ENCODE assay signal across 14 cellular contexts in the genomic region with DNA sequence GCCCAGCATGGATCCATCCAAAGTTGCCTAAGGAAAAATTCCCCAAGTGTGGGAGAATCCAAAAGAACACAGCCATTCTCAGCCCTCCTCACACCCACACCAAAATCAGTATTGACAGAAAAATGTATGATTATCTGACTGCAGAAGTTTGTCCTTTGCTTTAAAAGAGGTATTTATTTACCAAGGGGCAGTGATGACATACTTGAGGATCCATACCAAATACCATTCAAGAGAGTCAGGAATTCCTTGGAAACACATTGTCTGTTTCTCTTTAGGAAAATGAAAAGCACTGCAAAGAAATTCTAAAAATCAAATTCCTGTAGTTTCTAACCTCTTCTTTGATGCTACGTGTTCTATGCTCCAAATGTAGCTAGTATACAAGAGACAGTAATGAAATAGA.
DNase-seq lines count a peak whose midpoint lies in the region; ATAC-seq, FAIRE-seq and TF ChIP-seq lines count a peak whose summit lies in the region.
"Had no signal": no experiment of that assay in that cellular context is flagged by ENCODE, and none has a peak within 500 bp of the region (broad histone marks: within the 10 kb centered on the region; RNA-seq: fewer than 3 reads in every experiment).

No MANE protein-coding gene starts in this region.

- H3K9me3 ChIP-seq in adipocyte (ENCODE audit: control insufficient read depth, low read length) (no peaks in the 10 kb centered on the region), left ventricle myocardium inferior (replicated peaks) (no peaks in the 10 kb centered on the region)

- in situ Hi-C loops in GM13977 (cut with MboI; ENCODE audit: low pct_unique_long_range_greater_than_20kb, low sequenced_read_pairs, unreplicated experiment), result no loop called here

- H3K36me3 ChIP-seq in GM23338 (ENCODE audit: insufficient read depth) (no peaks in the 10 kb centered on the region), adipocyte (ENCODE audit: control insufficient read depth, insufficient read depth, low read length, severe bottlenecking) (no peaks in the 10 kb centered on the region), left ventricle myocardium inferior (no peaks in the 10 kb centered on the region)

- no peaks in the 10 kb centered on the region for H3F3A ChIP-seq in GM23338 (replicated peaks; ENCODE audit: low read depth)

- CTCF ChIA-PET in activated naive CD4-positive, alpha-beta T cell treated with anti-CD3 and anti-CD28 coated beads, Interleukin-2, amount 10 ng/mL, durations not matched to agents 7 days and 5 days (lab: Charles Lee), result no interaction called here

- H3K4me1 ChIP-seq in GM23338 (ENCODE audit: insufficient read depth) (peaks cover 12% of the 10 kb centered on the region), adipocyte (ENCODE audit: control insufficient read depth, insufficient read depth, low read length) (peaks cover 16% of the 10 kb centered on the region), left ventricle myocardium inferior (no peaks in the 10 kb centered on the region)

- H3K27me3 ChIP-seq in GM23338 (ENCODE audit: insufficient read depth) (no peaks in the 10 kb centered on the region), adipocyte (replicated peaks; ENCODE audit: control insufficient read depth, insufficient read depth, low read length) (no peaks in the 10 kb centered on the region), left ventricle myocardium inferior (ENCODE audit: low read depth) (no peaks in the 10 kb centered on the region)

- H3K9ac ChIP-seq in adipocyte (ENCODE audit: low read length), result no peak overlapping the region

- H3K4me1 Mint-ChIP-seq in GM23338, result peaks cover 20% of the 10 kb centered on the region; the same call in 2 of the 3 replicates
- peaks cover 3% of the 10 kb centered on the region for H3K4me1 Mint-ChIP-seq in activated naive CD4-positive, alpha-beta T cell treated with anti-CD3 and anti-CD28 coated beads, Interleukin-2, amount 10 ng/mL, durations not matched to agents 7 days and 5 days

- H3K79me2 ChIP-seq in GM23338 (replicated peaks; ENCODE audit: insufficient read depth), result no peaks in the 10 kb centered on the region

- H3K27ac Mint-ChIP-seq in GM23338, result no peak overlapping the region
- H3K27ac Mint-ChIP-seq in activated naive CD4-positive, alpha-beta T cell treated with anti-CD3 and anti-CD28 coated beads, Interleukin-2, amount 10 ng/mL, durations not matched to agents 7 days and 5 days, result no peak overlapping the region

- no peak overlapping the region for H3K4me3 ChIP-seq in GM23338
- H3K4me3 ChIP-seq in adipocyte (ENCODE audit: low read length), result peak overlapping the region; percentile 76
- no peak overlapping the region for H3K4me3 ChIP-seq in left ventricle myocardium inferior
- H3K4me3 ChIP-seq: PC-9 had no signal

- H3K4me3 Mint-ChIP-seq in GM23338, result no peak overlapping the region
- no peak overlapping the region for H3K4me3 Mint-ChIP-seq in activated naive CD4-positive, alpha-beta T cell treated with anti-CD3 and anti-CD28 coated beads, Interleukin-2, amount 10 ng/mL, durations not matched to agents 7 days and 5 days

- H3K9me3 Mint-ChIP-seq in GM23338, result peaks cover 11% of the 10 kb centered on the region; the same call in 2 of the 3 replicates
- peaks cover 14% of the 10 kb centered on the region for H3K9me3 Mint-ChIP-seq in activated naive CD4-positive, alpha-beta T cell treated with anti-CD3 and anti-CD28 coated beads, Interleukin-2, amount 10 ng/mL, durations not matched to agents 7 days and 5 days

- FAIRE-seq in urothelium cell line (lab: Jason Lieb, UNC), result no peak

- DNase-seq in GM23338 (ENCODE audit: low spot score) (peak; percentile 48), adipocyte (ENCODE audit: low read depth) (peak; percentile 67), glomerular visceral epithelial cell (ENCODE audit: extremely low spot score) (peak; percentile 7), urothelium cell line (ENCODE audit: low spot score) (peak; percentile 6), left ventricle myocardium inferior (no peak), GM13977 (ENCODE audit: low spot score) (no peak)
- no peak for DNase-seq in activated naive CD4-positive, alpha-beta T cell treated with anti-CD3 and anti-CD28 coated beads, Interleukin-2, amount 10 ng/mL, durations not matched to agents 7 days and 5 days
- DNase-seq in activated CD4-positive, alpha-beta T cell treated with anti-CD3 and anti-CD28 coated beads for 1 hour, result no peak
- DNase-seq: DMS79; islet precursor cell; NCI-H1436 treated with DMSO at 0.1 percent for 48 hours; PC-9; stimulated activated CD4-positive, alpha-beta T cell treated with anti-CD3 and anti-CD28 coated beads, Interleukin-2, amount 100 ng/mL, for 24 hours; stimulated activated naive CD4-positive, alpha-beta T cell treated with Interleukin-2 at 50 U/mL for 16 hours had no signal

- no peak overlapping the region for H3K4me2 ChIP-seq in GM23338

- H2AFZ ChIP-seq in GM23338, result no peak overlapping the region
- H2AFZ ChIP-seq: PC-9 had no signal

- intact Hi-C loops in left ventricle myocardium inferior (cut with micrococcal nuclease), result no loop called here

- no peaks in the 10 kb centered on the region for H3K27me3 Mint-ChIP-seq in GM23338 (ENCODE audit: insufficient read depth, low read depth, poor library complexity)
- no peaks in the 10 kb centered on the region for H3K27me3 Mint-ChIP-seq in activated naive CD4-positive, alpha-beta T cell treated with anti-CD3 and anti-CD28 coated beads, Interleukin-2, amount 10 ng/mL, durations not matched to agents 7 days and 5 days

- ATAC-seq in GM23338, result no peak

- H3K9me2 ChIP-seq in GM23338 (ENCODE audit: insufficient read depth), result no peaks in the 10 kb centered on the region; the same call in 1 of the 2 replicates

- H3K27ac ChIP-seq in GM23338 (ENCODE audit: low read depth), result peak overlapping the region; percentile 21; the same call in 1 of the 2 replicates
- H3K27ac ChIP-seq in left ventricle myocardium inferior (replicated peaks), result no peak overlapping the region
- H3K27ac ChIP-seq: PC-9 had no signal

- H4K20me1 ChIP-seq in GM23338 (replicated peaks; ENCODE audit: insufficient read depth), result no peaks in the 10 kb centered on the region

- peaks cover 17% of the 10 kb centered on the region for H3K36me3 Mint-ChIP-seq in GM23338 (ENCODE audit: low read depth)
- H3K36me3 Mint-ChIP-seq in activated naive CD4-positive, alpha-beta T cell treated with anti-CD3 and anti-CD28 coated beads, Interleukin-2, amount 10 ng/mL, durations not matched to agents 7 days and 5 days, result no peaks in the 10 kb centered on the region

- TF ChIP-seq CTCF in GM23338 (conservative IDR thresholded peaks at IDR 0.05; ENCODE audit: low read depth in 2 of 2) (no peak), left ventricle myocardium inferior (IDR thresholded peaks at IDR 0.05; ENCODE audit: borderline replicate concordance) (no peak), GM13977 (IDR thresholded peaks at IDR 0.05; ENCODE audit: extremely low read depth, insufficient read depth, missing control alignments) (no peak)

TF ChIP-seq in GM23338, 12 proteins besides CTCF, POLR2A, EP300 and RAD21 (continues in another document):
- TF ChIP-seq JUNB (IDR thresholded peaks at IDR 0.05; ENCODE audit: unreplicated experiment), result no peak
- no peak for TF ChIP-seq EZH2phosphoT487 (IDR thresholded peaks at IDR 0.05; ENCODE audit: unreplicated experiment)
- TF ChIP-seq, protein P1, sequence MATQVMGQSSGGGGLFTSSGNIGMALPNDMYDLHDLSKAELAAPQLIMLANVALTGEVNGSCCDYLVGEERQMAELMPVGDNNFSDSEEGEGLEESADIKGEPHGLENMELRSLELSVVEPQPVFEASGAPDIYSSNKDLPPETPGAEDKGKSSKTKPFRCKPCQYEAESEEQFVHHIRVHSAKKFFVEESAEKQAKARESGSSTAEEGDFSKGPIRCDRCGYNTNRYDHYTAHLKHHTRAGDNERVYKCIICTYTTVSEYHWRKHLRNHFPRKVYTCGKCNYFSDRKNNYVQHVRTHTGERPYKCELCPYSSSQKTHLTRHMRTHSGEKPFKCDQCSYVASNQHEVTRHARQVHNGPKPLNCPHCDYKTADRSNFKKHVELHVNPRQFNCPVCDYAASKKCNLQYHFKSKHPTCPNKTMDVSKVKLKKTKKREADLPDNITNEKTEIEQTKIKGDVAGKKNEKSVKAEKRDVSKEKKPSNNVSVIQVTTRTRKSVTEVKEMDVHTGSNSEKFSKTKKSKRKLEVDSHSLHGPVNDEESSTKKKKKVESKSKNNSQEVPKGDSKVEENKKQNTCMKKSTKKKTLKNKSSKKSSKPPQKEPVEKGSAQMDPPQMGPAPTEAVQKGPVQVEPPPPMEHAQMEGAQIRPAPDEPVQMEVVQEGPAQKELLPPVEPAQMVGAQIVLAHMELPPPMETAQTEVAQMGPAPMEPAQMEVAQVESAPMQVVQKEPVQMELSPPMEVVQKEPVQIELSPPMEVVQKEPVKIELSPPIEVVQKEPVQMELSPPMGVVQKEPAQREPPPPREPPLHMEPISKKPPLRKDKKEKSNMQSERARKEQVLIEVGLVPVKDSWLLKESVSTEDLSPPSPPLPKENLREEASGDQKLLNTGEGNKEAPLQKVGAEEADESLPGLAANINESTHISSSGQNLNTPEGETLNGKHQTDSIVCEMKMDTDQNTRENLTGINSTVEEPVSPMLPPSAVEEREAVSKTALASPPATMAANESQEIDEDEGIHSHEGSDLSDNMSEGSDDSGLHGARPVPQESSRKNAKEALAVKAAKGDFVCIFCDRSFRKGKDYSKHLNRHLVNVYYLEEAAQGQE (IDR thresholded peaks at IDR 0.05; ENCODE audit: unreplicated experiment), result no peak
- TF ChIP-seq POLR2AphosphoS5 (IDR thresholded peaks at IDR 0.05; ENCODE audit: low read depth), result no peak
- no peak for TF ChIP-seq STAT1 (IDR thresholded peaks at IDR 0.05; ENCODE audit: unreplicated experiment)

Comparison
In these comparisons a context has a peak if more than half of its experiments do, and no peak if none do; other contexts are left out.
1. DNase-seq: peak in GM23338 (single experiment), adipocyte (single experiment), glomerular visceral epithelial cell (single experiment) and urothelium cell line (single experiment); none in left ventricle myocardium inferior (single experiment), activated naive CD4-positive, alpha-beta T cell treated with anti-CD3 and anti-CD28 coated beads, Interleukin-2, amount 10 ng/mL, durations not matched to agents 7 days and 5 days (single experiment), activated CD4-positive, alpha-beta T cell treated with anti-CD3 and anti-CD28 coated beads for 1 hour (single experiment) and GM13977 (single experiment).